In the genomic region with DNA sequence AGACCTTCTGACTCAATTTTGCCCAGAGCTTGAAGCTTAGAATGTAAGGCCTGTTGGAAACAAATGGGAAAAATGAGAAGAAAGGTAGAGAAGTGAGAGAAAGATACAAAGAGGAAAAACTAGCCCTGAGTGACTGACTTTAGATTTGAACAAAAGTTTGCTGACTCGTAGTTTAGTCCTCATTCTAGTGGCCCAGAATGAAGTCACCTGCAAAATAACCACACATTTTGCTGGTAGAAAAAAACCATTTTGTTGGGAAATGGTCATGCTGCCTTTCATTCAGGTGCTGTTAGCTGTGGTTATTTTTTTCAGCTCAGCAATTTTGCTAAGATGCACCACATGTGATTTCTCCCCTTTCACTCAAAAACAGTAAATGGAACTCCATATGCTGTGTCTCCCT, we compare ENCODE assay signal across 25 cellular contexts.
"Had no signal": no experiment of that assay in that cellular context is flagged by ENCODE, and none has a peak within 500 bp of the region (broad histone marks: within the 10 kb centered on the region; RNA-seq: fewer than 3 reads in every experiment).

No MANE protein-coding gene starts in this region.

- ATAC-seq: left colon; left lung; natural killer cell; stimulated activated naive B cell treated with anti-CD40 and anti-IgM and Interleukin-4, amounts not matched to agents 10 μg/mL and 1 μg/mL and 100 μg/mL, for 72 hours; stimulated activated naive CD8-positive, alpha-beta T cell treated with anti-CD3 and anti-CD28 coated beads, Interleukin-15, Interleukin-2, amounts not matched to agents 100 U/mL and 50 U/mL, for 24 hours; upper lobe of right lung had no signal

- H3K27me3 ChIP-seq: left lung, ovary, right atrium auricular region, stomach, tibial artery, upper lobe of right lung had no signal

- H3K27ac ChIP-seq: left lung, ovary, right atrium auricular region, skin epidermis, stomach, thoracic aorta, tibial artery, upper lobe of right lung had no signal

- FAIRE-seq: islet of Langerhans, kidney, urothelium cell line had no signal

- H3K4me3 ChIP-seq: left lung, lung, ovary, right atrium auricular region, skin epidermis, stomach, thoracic aorta, tibial artery, upper lobe of right lung had no signal

- H3K9me3 ChIP-seq: left lung, ovary, right atrium auricular region, stomach, thoracic aorta, tibial artery, upper lobe of right lung had no signal

- H3K36me3 ChIP-seq: ovary had no signal

- H3K4me1 ChIP-seq: left lung, upper lobe of right lung had no signal

- DNase-seq: hypothalamus; immature natural killer cell; kidney; left colon; left lung; mesendoderm; naive B cell; natural killer cell; ovary; stimulated activated CD4-positive, alpha-beta T cell treated with anti-CD3 and anti-CD28 coated beads, Interleukin-12 subunit alpha, Interleukin-12 subunit beta, amount 100 ng/mL, for 4 hours; stimulated activated CD4-positive, alpha-beta T cell treated with anti-CD3 and anti-CD28 coated beads, Interleukin-15, amount 100 ng/mL, for 24 hours; stimulated activated CD4-positive, alpha-beta T cell treated with anti-CD3 and anti-CD28 coated beads, Interleukin-2, amount 100 ng/mL, for 24 hours; stimulated activated CD4-positive, alpha-beta T cell treated with anti-CD3 and anti-CD28 coated beads, Interleukin-4, amount 100 ng/mL, for 1 hour; stimulated activated naive B cell treated with anti-CD40 and anti-IgM and Interleukin-4, amounts not matched to agents 10 μg/mL and 1 μg/mL and 100 μg/mL, for 72 hours; stimulated activated naive CD8-positive, alpha-beta T cell treated with anti-CD3 and anti-CD28 coated beads, Interleukin-15, Interleukin-2, amounts not matched to agents 100 U/mL and 50 U/mL, for 24 hours; stomach; tibial artery; trophoblast cell; upper lobe of right lung had no signal
